25 cellular contexts compared by ENCODE assay signal in genomic region chr20:18718129-18718528, GRCh38.
DNase-seq lines count a peak whose midpoint lies in the region; ATAC-seq, FAIRE-seq and TF ChIP-seq lines count a peak whose summit lies in the region.
"Had no signal": no experiment of that assay in that cellular context is flagged by ENCODE, and none has a peak within 500 bp of the region (broad histone marks: within the 10 kb centered on the region; RNA-seq: fewer than 3 reads in every experiment).

No MANE protein-coding gene starts in this region.

- no peak overlapping the region for H3K27ac Mint-ChIP-seq in GM23338
- H3K27ac Mint-ChIP-seq: activated naive CD8-positive, alpha-beta T cell treated with anti-CD3 and anti-CD28 coated beads, Interleukin-2, amount 50 U/mL, for 24 hours; activated T-helper 2 cell treated with anti-CD3 and anti-CD28 coated beads, Interferon-gamma antibody, Interleukin-2, Interleukin-4, amounts not matched to agents 10 μg/mL and 5 μg/mL and 100 μg/mL, durations not matched to agents 14 hours and 24 hours and 36 hours; immature natural killer cell had no signal

- H3K27me3 Mint-ChIP-seq in GM23338 (ENCODE audit: insufficient read depth, low read depth, poor library complexity): peaks cover 2% of the 10 kb centered on the region
- H3K27me3 Mint-ChIP-seq: activated naive CD8-positive, alpha-beta T cell treated with anti-CD3 and anti-CD28 coated beads, Interleukin-2, amount 50 U/mL, for 24 hours had no signal

- ATAC-seq in GM23338: peak; percentile 60
- ATAC-seq: activated naive CD8-positive, alpha-beta T cell treated with anti-CD3 and anti-CD28 coated beads, Interleukin-2, amount 50 U/mL, for 24 hours; heart right ventricle had no signal

- H3K9ac ChIP-seq in OCI-LY3 (ENCODE audit: low read length): no peak overlapping the region
- H3K9ac ChIP-seq: KMS-11 had no signal

- H3K4me2 ChIP-seq in GM23338 (no peak overlapping the region), OCI-LY3 (ENCODE audit: low read length) (no peak overlapping the region), hepatocyte (no peak overlapping the region)
- H3K4me2 ChIP-seq: KMS-11 had no signal

- H4K20me1 ChIP-seq in GM23338 (replicated peaks; ENCODE audit: insufficient read depth): no peaks in the 10 kb centered on the region
- no peaks in the 10 kb centered on the region for H4K20me1 ChIP-seq in OCI-LY3 (ENCODE audit: insufficient read depth, low read length)
- H4K20me1 ChIP-seq in hepatocyte (ENCODE audit: insufficient read depth, poor library complexity, severe bottlenecking): no peaks in the 10 kb centered on the region

- no peaks in the 10 kb centered on the region for H3K4me1 ChIP-seq in GM23338 (ENCODE audit: insufficient read depth)
- no peaks in the 10 kb centered on the region for H3K4me1 ChIP-seq in OCI-LY3 (ENCODE audit: low read length)
- H3K4me1 ChIP-seq in prostate gland (replicated peaks): no peaks in the 10 kb centered on the region
- H3K4me1 ChIP-seq in hepatocyte (ENCODE audit: insufficient read depth): no peaks in the 10 kb centered on the region
- H3K4me1 ChIP-seq: heart right ventricle, stomach had no signal

- H3K36me3 Mint-ChIP-seq in GM23338 (ENCODE audit: low read depth): peaks cover 8% of the 10 kb centered on the region; the same call in 2 of the 3 replicates

- H3K27me3 ChIP-seq in GM23338 (ENCODE audit: insufficient read depth) (no peaks in the 10 kb centered on the region), OCI-LY3 (ENCODE audit: low read depth, low read length) (no peaks in the 10 kb centered on the region), prostate gland (replicated peaks; ENCODE audit: insufficient read depth) (no peaks in the 10 kb centered on the region), hepatocyte (no peaks in the 10 kb centered on the region)
- H3K27me3 ChIP-seq: heart right ventricle, spleen, stomach had no signal

- intact Hi-C loops in prostate gland (cut with DNase I): no loop called here

- H2AFZ ChIP-seq in GM23338 (no peak overlapping the region), OCI-LY3 (ENCODE audit: low read depth, low read length) (no peak overlapping the region), hepatocyte (no peak overlapping the region)

- H3K4me3 ChIP-seq in GM23338: no peak overlapping the region
- no peak overlapping the region for H3K4me3 ChIP-seq in OCI-LY3 (ENCODE audit: low read length)
- H3K4me3 ChIP-seq in fibroblast of villous mesenchyme (ENCODE audit: low read depth, low read length): no peak overlapping the region
- H3K4me3 ChIP-seq in prostate gland: no peak overlapping the region
- no peak overlapping the region for H3K4me3 ChIP-seq in hepatocyte
- H3K4me3 ChIP-seq: heart right ventricle, spleen, stomach had no signal

- peaks cover 5% of the 10 kb centered on the region; the same call in 2 of the 3 replicates for H3K9me3 Mint-ChIP-seq in GM23338
- H3K9me3 Mint-ChIP-seq: activated naive CD8-positive, alpha-beta T cell treated with anti-CD3 and anti-CD28 coated beads, Interleukin-2, amount 50 U/mL, for 24 hours; activated T-helper 2 cell treated with anti-CD3 and anti-CD28 coated beads, Interferon-gamma antibody, Interleukin-2, Interleukin-4, amounts not matched to agents 10 μg/mL and 5 μg/mL and 100 μg/mL, durations not matched to agents 14 hours and 24 hours and 36 hours had no signal

- CTCF ChIA-PET in GM10248 (lab: Yijun Ruan, JAX): interaction anchor here (0.9 to 1.5 kb wide), 3 partner anchors 10 to 84 kb away, joined by 3 to 5 read pairs (median 4); no protein-coding TSS in a partner anchor

- POLR2A ChIA-PET in GM10248 (lab: Yijun Ruan, JAX): no interaction called here

- H3K36me3 ChIP-seq in GM23338 (ENCODE audit: insufficient read depth) (no peaks in the 10 kb centered on the region), OCI-LY3 (replicated peaks; ENCODE audit: low read depth, low read length) (no peaks in the 10 kb centered on the region), prostate gland (no peaks in the 10 kb centered on the region), hepatocyte (replicated peaks; ENCODE audit: insufficient read depth, low read depth) (no peaks in the 10 kb centered on the region)
- H3K36me3 ChIP-seq: stomach had no signal

- TF ChIP-seq POLR2A in prostate gland (IDR thresholded peaks at IDR 0.05) (no peak), GM12891 (IDR thresholded peaks at IDR 0.05; ENCODE audit: low read depth, low read length) (no peak)

- TF ChIP-seq CTCF in GM10248 (IDR thresholded peaks at IDR 0.05; ENCODE audit: control extremely low read depth, extremely low read depth, low read depth, missing control alignments): peak; percentile 30
- TF ChIP-seq CTCF in GM23338 (conservative IDR thresholded peaks at IDR 0.05; ENCODE audit: low read depth in 2 of 2): peak; percentile 30 to 48
- peak; percentile 40 for TF ChIP-seq CTCF in OCI-LY3 (IDR thresholded peaks at IDR 0.05; ENCODE audit: low read depth, low read length)
- TF ChIP-seq CTCF in fibroblast of villous mesenchyme (IDR thresholded peaks at IDR 0.05; ENCODE audit: insufficient read depth, low read depth, low read length): peak; percentile 12
- TF ChIP-seq CTCF in prostate gland (IDR thresholded peaks at IDR 0.05): no peak
- TF ChIP-seq CTCF in hepatocyte (IDR thresholded peaks at IDR 0.05; ENCODE audit: poor library complexity): no peak

- no peaks in the 10 kb centered on the region for H3K9me3 ChIP-seq in OCI-LY3 (ENCODE audit: insufficient read depth, low read length)
- H3K9me3 ChIP-seq in prostate gland: no peaks in the 10 kb centered on the region
- H3K9me3 ChIP-seq in hepatocyte (ENCODE audit: low read depth): peaks cover 5% of the 10 kb centered on the region
- H3K9me3 ChIP-seq: stomach had no signal

- H3K4me3 Mint-ChIP-seq in GM23338: no peak overlapping the region
- H3K4me3 Mint-ChIP-seq: activated naive CD8-positive, alpha-beta T cell treated with anti-CD3 and anti-CD28 coated beads, Interleukin-2, amount 50 U/mL, for 24 hours; immature natural killer cell had no signal

- WGBS in prostate gland: 81% methylated on average over 3 of the region's 3 CpGs
- 75% methylated on average over 3 of the region's 3 CpGs for WGBS in hepatocyte (ENCODE audit: low lambda C conversion rate, missing lambda C conversion rate)

- H3K79me2 ChIP-seq in GM23338 (replicated peaks; ENCODE audit: insufficient read depth) (no peaks in the 10 kb centered on the region), OCI-LY3 (ENCODE audit: low read length) (no peaks in the 10 kb centered on the region), hepatocyte (no peaks in the 10 kb centered on the region)

- peaks cover 9% of the 10 kb centered on the region for H3K4me1 Mint-ChIP-seq in GM23338

- H3K27ac ChIP-seq in GM23338 (ENCODE audit: low read depth) (no peak overlapping the region), OCI-LY3 (ENCODE audit: low read length) (no peak overlapping the region), prostate gland (no peak overlapping the region), hepatocyte (no peak overlapping the region)
- H3K27ac ChIP-seq: heart right ventricle, KMS-11, spleen, stomach had no signal

- DNase-seq in GM10248 (ENCODE audit: extremely low spot score): no peak
- peak; percentile 25 for DNase-seq in GM23338 (ENCODE audit: low spot score)
- DNase-seq in fibroblast of villous mesenchyme (ENCODE audit: low read depth): no peak
- DNase-seq in prostate gland (ENCODE audit: low spot score): no peak
- DNase-seq in GM12891 (ENCODE audit: insufficient read length, low spot score): no peak
- no peak for DNase-seq in hepatocyte (ENCODE audit: low spot score)
- no peak for DNase-seq in NCI-H187 (lab: John Stamatoyannopoulos, UW)
- DNase-seq: activated CD4-positive, alpha-beta T cell treated with anti-CD3 and anti-CD28 coated beads, Interleukin-2, amount 50 U/mL, for 1 hour; activated naive CD8-positive, alpha-beta T cell treated with anti-CD3 and anti-CD28 coated beads, Interleukin-2, amount 50 U/mL, for 24 hours; cortex of kidney; DMS79; heart right ventricle; immature natural killer cell; NCI-H1092 treated with DMSO at 0.1 percent for 48 hours; NCI-H2107; NCI-H510A treated with DMSO at 0.1 percent for 48 hours; SIG-M5; spleen; stimulated activated CD4-positive, alpha-beta T cell treated with anti-CD3 and anti-CD28 coated beads, Interleukin-4, amount 100 ng/mL, for 4 hours; stomach; trophoblast cell had no signal

- FAIRE-seq in GM12891 (lab: Jason Lieb, UNC): no peak
- FAIRE-seq: endometrium had no signal

- no peaks in the 10 kb centered on the region for H3K9me2 ChIP-seq in GM23338 (ENCODE audit: insufficient read depth)
- H3K9me2 ChIP-seq in hepatocyte (replicated peaks; ENCODE audit: insufficient read depth): no peaks in the 10 kb centered on the region

- H3F3A ChIP-seq in GM23338 (replicated peaks; ENCODE audit: low read depth): no peaks in the 10 kb centered on the region

TF ChIP-seq in GM23338, 12 proteins besides CTCF, POLR2A, EP300 and RAD21 (continues in another document):
- TF ChIP-seq EZH2phosphoT487 (IDR thresholded peaks at IDR 0.05; ENCODE audit: unreplicated experiment) (no peak), POLR2AphosphoS5 (IDR thresholded peaks at IDR 0.05; ENCODE audit: low read depth) (no peak), STAT1 (IDR thresholded peaks at IDR 0.05; ENCODE audit: unreplicated experiment) (no peak), ZNF114 (CRISPR knock-in tag; IDR thresholded peaks at IDR 0.05) (no peak), JUNB (IDR thresholded peaks at IDR 0.05; ENCODE audit: unreplicated experiment) (no peak), NANOG (IDR thresholded peaks at IDR 0.05; ENCODE audit: borderline replicate concordance) (no peak)

TF ChIP-seq in GM12891, 5 proteins besides CTCF, POLR2A, EP300 and RAD21:
- no peak for TF ChIP-seq TAF1 (IDR thresholded peaks at IDR 0.05; ENCODE audit: low read depth, low read length)

Comparison
In these comparisons a context has a peak if more than half of its experiments do, and no peak if none do; other contexts are left out.
1. CTCF ChIP-seq: peak in GM10248 (single experiment), GM23338 (2 of 2), OCI-LY3 (single experiment) and fibroblast of villous mesenchyme (single experiment); none in prostate gland (0 of 4) and hepatocyte (single experiment).